1 cellular context compared by ENCODE assay signal in the genomic region with DNA sequence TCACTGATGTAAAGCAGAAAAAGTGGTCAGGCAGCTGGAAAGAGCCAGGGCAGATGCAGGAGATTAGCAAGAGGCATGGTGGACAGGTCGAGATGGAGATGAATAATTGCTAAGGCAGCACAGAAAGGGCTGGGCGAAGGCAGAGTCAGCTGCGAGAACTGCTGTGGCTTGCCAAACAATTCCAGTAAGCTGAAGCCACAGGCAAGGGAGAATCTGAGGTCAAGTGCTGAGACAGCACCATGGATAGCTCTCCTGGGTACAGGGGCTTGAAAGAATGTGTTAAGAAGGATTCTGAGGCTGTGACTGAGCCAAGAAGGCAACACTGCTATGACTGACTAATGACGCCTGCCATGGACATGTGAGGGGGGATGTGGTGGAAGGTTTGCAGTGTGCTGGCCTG.
TF ChIP-seq lines count a peak whose summit lies in the region.

No MANE protein-coding gene starts in this region.

TF ChIP-seq in HepG2, 621 proteins besides CTCF, POLR2A, EP300 and RAD21 (continued from another document):
- TF ChIP-seq, protein P1, sequence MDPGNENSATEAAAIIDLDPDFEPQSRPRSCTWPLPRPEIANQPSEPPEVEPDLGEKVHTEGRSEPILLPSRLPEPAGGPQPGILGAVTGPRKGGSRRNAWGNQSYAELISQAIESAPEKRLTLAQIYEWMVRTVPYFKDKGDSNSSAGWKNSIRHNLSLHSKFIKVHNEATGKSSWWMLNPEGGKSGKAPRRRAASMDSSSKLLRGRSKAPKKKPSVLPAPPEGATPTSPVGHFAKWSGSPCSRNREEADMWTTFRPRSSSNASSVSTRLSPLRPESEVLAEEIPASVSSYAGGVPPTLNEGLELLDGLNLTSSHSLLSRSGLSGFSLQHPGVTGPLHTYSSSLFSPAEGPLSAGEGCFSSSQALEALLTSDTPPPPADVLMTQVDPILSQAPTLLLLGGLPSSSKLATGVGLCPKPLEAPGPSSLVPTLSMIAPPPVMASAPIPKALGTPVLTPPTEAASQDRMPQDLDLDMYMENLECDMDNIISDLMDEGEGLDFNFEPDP (CRISPR knock-in tag; conservative IDR thresholded peaks at IDR 0.05): no peak
- TF ChIP-seq ZNF274 (CRISPR knock-in tag; IDR thresholded peaks at IDR 0.05) (no peak), SIX1 (CRISPR knock-in tag; IDR thresholded peaks at IDR 0.05; ENCODE audit: borderline replicate concordance) (no peak), ZBTB3 (CRISPR knock-in tag; IDR thresholded peaks at IDR 0.05; ENCODE audit: borderline replicate concordance, low read depth) (no peak), MIER2 (CRISPR knock-in tag; IDR thresholded peaks at IDR 0.05) (peak; percentile 92), ZNF530 (CRISPR knock-in tag; IDR thresholded peaks at IDR 0.05; ENCODE audit: low read depth) (no peak), PRDM15 (CRISPR knock-in tag; IDR thresholded peaks at IDR 0.05) (no peak), ZNF766 (CRISPR knock-in tag; IDR thresholded peaks at IDR 0.05; ENCODE audit: borderline replicate concordance) (no peak)
